ENCODE assay signal across 8 cellular contexts in genomic region chr4:72326692-72327632, GRCh38.
A peak's percentile ranks its signal among the peaks of the same experiment; 100 is the strongest.
DNase-seq lines count a peak whose midpoint lies in the region; ATAC-seq, FAIRE-seq and TF ChIP-seq lines count a peak whose summit lies in the region.

No MANE protein-coding gene starts in this region.

- H3K4me1 ChIP-seq in A549 = no peaks in the 10 kb centered on the region
- peaks cover 7% of the 10 kb centered on the region for H3K4me1 ChIP-seq in osteoblast (ENCODE audit: insufficient read depth, low read length)

- H3K4me2 ChIP-seq in A549 = no peak overlapping the region
- no peak overlapping the region for H3K4me2 ChIP-seq in osteoblast (ENCODE audit: insufficient read depth, low read length)

- no peak overlapping the region for H3K27ac ChIP-seq in A549
- H3K27ac ChIP-seq in osteoblast (ENCODE audit: low read depth, low read length) = no peak overlapping the region

- CTCF ChIA-PET in A549 (lab: Yijun Ruan, JAX) = interaction anchor here (0.6 to 6.5 kb wide), 7 partner anchors 9 to 930 kb away, joined by 3 to 37 read pairs (median 3); no protein-coding TSS in a partner anchor

- POLR2A ChIA-PET in A549 (lab: Yijun Ruan, JAX) = no interaction called here

- no peak overlapping the region for H2AFZ ChIP-seq in osteoblast (ENCODE audit: low read length)

- H3K79me2 ChIP-seq in osteoblast (ENCODE audit: insufficient read depth, low read length) = no peaks in the 10 kb centered on the region

- no peak for FAIRE-seq in A549 (lab: Jason Lieb, UNC)
- peak; percentile 50 for FAIRE-seq in GM18507 (lab: Jason Lieb, UNC)

- TF ChIP-seq CTCF in A549 (IDR thresholded peaks at IDR 0.05) (peak; percentile 56), osteoblast (IDR thresholded peaks at IDR 0.05; ENCODE audit: extremely low read depth, low read depth, low read length) (peak; percentile 74)

- WGBS in A549 (ENCODE audit: missing lambda C conversion rate) = 12% methylated on average over 2 of the region's 2 CpGs

- no peak overlapping the region for H3K4me3 ChIP-seq in A549
- H3K4me3 ChIP-seq in osteoblast (ENCODE audit: insufficient read depth, low read length) = no peak overlapping the region

- no peaks in the 10 kb centered on the region for H3K36me3 ChIP-seq in osteoblast (ENCODE audit: insufficient read depth, low read length)

- TF ChIP-seq RAD21 in A549 (conservative IDR thresholded peaks at IDR 0.05 in 1 of 2, IDR thresholded peaks at IDR 0.05 in 1 of 2) = peak; percentile 48 to 50

- TF ChIP-seq POLR2A in A549 (IDR thresholded peaks at IDR 0.05; ENCODE audit: low read length) = no peak

- no peaks in the 10 kb centered on the region for H4K20me1 ChIP-seq in osteoblast (ENCODE audit: insufficient read depth, low read length)

- no peak for ATAC-seq in A549

- H3K9me3 ChIP-seq in A549 = no peaks in the 10 kb centered on the region
- H3K9me3 ChIP-seq in osteoblast (ENCODE audit: low read depth, low read length) = no peaks in the 10 kb centered on the region

- no peak for TF ChIP-seq EP300 in A549 (IDR thresholded peaks at IDR 0.05)

- DNase-seq in A549 (ENCODE audit: low read depth in 1 of 2, low spot score in 1 of 2) (peak; percentile 2 to 32), GM18507 (ENCODE audit: extremely low spot score, insufficient read length, low read depth) (no peak), NCI-H526 (lab: John Stamatoyannopoulos, UW) (peak; percentile 30 to 64), dermis blood vessel endothelial cell (peak; percentile 59), osteoblast (ENCODE audit: insufficient read length, low spot score, missing footprints) (no peak), NCI-H2227 (lab: John Stamatoyannopoulos, UW; ENCODE audit: unreplicated experiment) (no peak), hepatic stellate cell (ENCODE audit: low spot score) (no peak), cerebellar nuclear complex (lab: John Stamatoyannopoulos, UW) (no peak)

- H3K27me3 ChIP-seq in osteoblast (ENCODE audit: insufficient read depth, low read length) = no peaks in the 10 kb centered on the region

TF ChIP-seq in A549, 52 proteins besides CTCF, POLR2A, EP300 and RAD21:
- no peak for TF ChIP-seq MAZ (IDR thresholded peaks at IDR 0.05; ENCODE audit: borderline replicate concordance, low read depth, low read length)
- TF ChIP-seq SMC3 (IDR thresholded peaks at IDR 0.05) = peak; percentile 59

Comparison
In these comparisons a context has a peak if more than half of its experiments do, and no peak if none do; other contexts are left out.
1. DNase-seq: peak in A549 (2 of 2), NCI-H526 (2 of 2) and dermis blood vessel endothelial cell (single experiment); none in GM18507 (single experiment), osteoblast (single experiment), NCI-H2227 (single experiment), hepatic stellate cell (single experiment) and cerebellar nuclear complex (0 of 2).